ENCODE assay signal across 2 cellular contexts in genomic region chr17:64938925-64939474, GRCh38.
TF ChIP-seq lines count a peak whose summit lies in the region.

No MANE protein-coding gene starts in this region.

TF ChIP-seq in K562, 482 proteins besides CTCF, POLR2A, EP300 and RAD21 (continued from another document and continues in another):
- no peak for TF ChIP-seq SNRNP70 (optimal IDR thresholded peaks at IDR 0.05; ENCODE audit: low read depth, low read length)
- no peak for TF ChIP-seq RFX1 (IDR thresholded peaks at IDR 0.05)
- TF ChIP-seq NR3C1 (CRISPR knock-in tag; IDR thresholded peaks at IDR 0.05) = no peak
- no peak for TF ChIP-seq BACH1 (tag; IDR thresholded peaks at IDR 0.05)
- TF ChIP-seq SOX6 (IDR thresholded peaks at IDR 0.05) = no peak
- no peak for TF ChIP-seq ZFP30 (CRISPR knock-in tag; IDR thresholded peaks at IDR 0.05; ENCODE audit: borderline replicate concordance)
- no peak for TF ChIP-seq SREBF2 (CRISPR knock-in tag; IDR thresholded peaks at IDR 0.05)
- no peak for TF ChIP-seq MTF1 (CRISPR knock-in tag; IDR thresholded peaks at IDR 0.05; ENCODE audit: borderline replicate concordance)
- no peak for TF ChIP-seq FOXA3 (CRISPR knock-in tag; conservative IDR thresholded peaks at IDR 0.05 in 1 of 2, IDR thresholded peaks at IDR 0.05 in 1 of 2)
- no peak for TF ChIP-seq ZNF282 (CRISPR knock-in tag; IDR thresholded peaks at IDR 0.05)
- no peak for TF ChIP-seq PPARD (CRISPR knock-in tag; IDR thresholded peaks at IDR 0.05)
- TF ChIP-seq NELFE (IDR thresholded peaks at IDR 0.05; ENCODE audit: insufficient read depth, insufficient read length) = no peak
- peak; percentile 68 to 76 for TF ChIP-seq MAZ (CRISPR knock-in tag; conservative IDR thresholded peaks at IDR 0.05 in 1 of 2, IDR thresholded peaks at IDR 0.05 in 1 of 2)
- TF ChIP-seq RBBP5 (IDR thresholded peaks at IDR 0.05; ENCODE audit: borderline replicate concordance, insufficient read depth, low read length, poor library complexity, severe bottlenecking) = no peak
- TF ChIP-seq ZNF175 (CRISPR knock-in tag; IDR thresholded peaks at IDR 0.05; ENCODE audit: low read depth) = no peak
- TF ChIP-seq, protein P1, sequence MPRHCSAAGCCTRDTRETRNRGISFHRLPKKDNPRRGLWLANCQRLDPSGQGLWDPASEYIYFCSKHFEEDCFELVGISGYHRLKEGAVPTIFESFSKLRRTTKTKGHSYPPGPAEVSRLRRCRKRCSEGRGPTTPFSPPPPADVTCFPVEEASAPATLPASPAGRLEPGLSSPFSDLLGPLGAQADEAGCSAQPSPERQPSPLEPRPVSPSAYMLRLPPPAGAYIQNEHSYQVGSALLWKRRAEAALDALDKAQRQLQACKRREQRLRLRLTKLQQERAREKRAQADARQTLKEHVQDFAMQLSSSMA (CRISPR knock-in tag; IDR thresholded peaks at IDR 0.05) = no peak
- no peak for TF ChIP-seq MCM7 (IDR thresholded peaks at IDR 0.05)
- TF ChIP-seq RBM39 (optimal IDR thresholded peaks at IDR 0.05; ENCODE audit: low read depth, low read length) = no peak
- no peak for TF ChIP-seq HNRNPH1 (optimal IDR thresholded peaks at IDR 0.05; ENCODE audit: low read depth, low read length)
- TF ChIP-seq SMAD3 (CRISPR knock-in tag; conservative IDR thresholded peaks at IDR 0.05) = no peak
- TF ChIP-seq ELF2 (CRISPR knock-in tag; IDR thresholded peaks at IDR 0.05) = no peak
- TF ChIP-seq, protein P2, sequence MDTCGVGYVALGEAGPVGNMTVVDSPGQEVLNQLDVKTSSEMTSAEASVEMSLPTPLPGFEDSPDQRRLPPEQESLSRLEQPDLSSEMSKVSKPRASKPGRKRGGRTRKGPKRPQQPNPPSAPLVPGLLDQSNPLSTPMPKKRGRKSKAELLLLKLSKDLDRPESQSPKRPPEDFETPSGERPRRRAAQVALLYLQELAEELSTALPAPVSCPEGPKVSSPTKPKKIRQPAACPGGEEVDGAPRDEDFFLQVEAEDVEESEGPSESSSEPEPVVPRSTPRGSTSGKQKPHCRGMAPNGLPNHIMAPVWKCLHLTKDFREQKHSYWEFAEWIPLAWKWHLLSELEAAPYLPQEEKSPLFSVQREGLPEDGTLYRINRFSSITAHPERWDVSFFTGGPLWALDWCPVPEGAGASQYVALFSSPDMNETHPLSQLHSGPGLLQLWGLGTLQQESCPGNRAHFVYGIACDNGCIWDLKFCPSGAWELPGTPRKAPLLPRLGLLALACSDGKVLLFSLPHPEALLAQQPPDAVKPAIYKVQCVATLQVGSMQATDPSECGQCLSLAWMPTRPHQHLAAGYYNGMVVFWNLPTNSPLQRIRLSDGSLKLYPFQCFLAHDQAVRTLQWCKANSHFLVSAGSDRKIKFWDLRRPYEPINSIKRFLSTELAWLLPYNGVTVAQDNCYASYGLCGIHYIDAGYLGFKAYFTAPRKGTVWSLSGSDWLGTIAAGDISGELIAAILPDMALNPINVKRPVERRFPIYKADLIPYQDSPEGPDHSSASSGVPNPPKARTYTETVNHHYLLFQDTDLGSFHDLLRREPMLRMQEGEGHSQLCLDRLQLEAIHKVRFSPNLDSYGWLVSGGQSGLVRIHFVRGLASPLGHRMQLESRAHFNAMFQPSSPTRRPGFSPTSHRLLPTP (IDR thresholded peaks at IDR 0.05; ENCODE audit: borderline replicate concordance, extremely low read depth, insufficient read length) = no peak
- no peak for TF ChIP-seq RNF2 (IDR thresholded peaks at IDR 0.05)
- TF ChIP-seq CXXC5 (CRISPR knock-in tag; IDR thresholded peaks at IDR 0.05) = peak; percentile 14; the same call in 1 of the 2 replicates
- TF ChIP-seq KDM5B (IDR thresholded peaks at IDR 0.05; ENCODE audit: insufficient replicate concordance, low read depth, low read length) = no peak
- no peak for TF ChIP-seq ATF6 (CRISPR knock-in tag; IDR thresholded peaks at IDR 0.05)
- no peak for TF ChIP-seq MTA1 (IDR thresholded peaks at IDR 0.05; ENCODE audit: borderline replicate concordance)
- no peak for TF ChIP-seq HDAC2 (IDR thresholded peaks at IDR 0.05)
- TF ChIP-seq CEBPB (tag; IDR thresholded peaks at IDR 0.05) = no peak
- TF ChIP-seq PHF20 (IDR thresholded peaks at IDR 0.05; ENCODE audit: partially characterized antibody) = no peak
- no peak for TF ChIP-seq IFI16 (CRISPR knock-in tag; IDR thresholded peaks at IDR 0.05)
- no peak for TF ChIP-seq USF2 (CRISPR knock-in tag; IDR thresholded peaks at IDR 0.05)
- TF ChIP-seq TCF7L2 (IDR thresholded peaks at IDR 0.05; ENCODE audit: low read depth, low read length) = no peak
- TF ChIP-seq BRF1 (IDR thresholded peaks at IDR 0.05; ENCODE audit: borderline replicate concordance, extremely low read depth, insufficient read length) = no peak
- TF ChIP-seq EWSR1 (IDR thresholded peaks at IDR 0.05; ENCODE audit: borderline replicate concordance, low read depth, partially characterized antibody) = no peak
- no peak for TF ChIP-seq SMARCE1 (IDR thresholded peaks at IDR 0.05)
- no peak for TF ChIP-seq MBD2 (IDR thresholded peaks at IDR 0.05; ENCODE audit: borderline replicate concordance, low read depth)
- TF ChIP-seq STAG1 (CRISPR knock-in tag; IDR thresholded peaks at IDR 0.05; ENCODE audit: borderline replicate concordance) = peak; percentile 68; the same call in 1 of the 2 replicates

TF ChIP-seq in HepG2, 621 proteins besides CTCF, POLR2A, EP300 and RAD21 (continued from another document and continues in another):
- no peak for TF ChIP-seq ZKSCAN5 (CRISPR knock-in tag; IDR thresholded peaks at IDR 0.05)
- no peak for TF ChIP-seq GABPA (IDR thresholded peaks at IDR 0.05; ENCODE audit: low read depth, low read length)
- TF ChIP-seq GABPA (CRISPR knock-in tag; IDR thresholded peaks at IDR 0.05; ENCODE audit: low read depth) = no peak
- TF ChIP-seq, protein P3, sequence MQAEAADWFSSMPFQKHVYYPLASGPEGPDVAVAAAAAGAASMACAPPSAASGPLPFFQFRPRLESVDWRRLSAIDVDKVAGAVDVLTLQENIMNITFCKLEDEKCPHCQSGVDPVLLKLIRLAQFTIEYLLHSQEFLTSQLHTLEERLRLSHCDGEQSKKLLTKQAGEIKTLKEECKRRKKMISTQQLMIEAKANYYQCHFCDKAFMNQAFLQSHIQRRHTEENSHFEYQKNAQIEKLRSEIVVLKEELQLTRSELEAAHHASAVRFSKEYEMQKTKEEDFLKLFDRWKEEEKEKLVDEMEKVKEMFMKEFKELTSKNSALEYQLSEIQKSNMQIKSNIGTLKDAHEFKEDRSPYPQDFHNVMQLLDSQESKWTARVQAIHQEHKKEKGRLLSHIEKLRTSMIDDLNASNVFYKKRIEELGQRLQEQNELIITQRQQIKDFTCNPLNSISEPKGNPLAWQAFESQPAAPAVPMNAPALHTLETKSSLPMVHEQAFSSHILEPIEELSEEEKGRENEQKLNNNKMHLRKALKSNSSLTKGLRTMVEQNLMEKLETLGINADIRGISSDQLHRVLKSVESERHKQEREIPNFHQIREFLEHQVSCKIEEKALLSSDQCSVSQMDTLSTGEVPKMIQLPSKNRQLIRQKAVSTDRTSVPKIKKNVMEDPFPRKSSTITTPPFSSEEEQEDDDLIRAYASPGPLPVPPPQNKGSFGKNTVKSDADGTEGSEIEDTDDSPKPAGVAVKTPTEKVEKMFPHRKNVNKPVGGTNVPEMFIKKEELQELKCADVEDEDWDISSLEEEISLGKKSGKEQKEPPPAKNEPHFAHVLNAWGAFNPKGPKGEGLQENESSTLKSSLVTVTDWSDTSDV (CRISPR knock-in tag; IDR thresholded peaks at IDR 0.05) = no peak
- 0 out of 2 replicates have a peak, but pooled peaks have one; percentile 57 for TF ChIP-seq ZNF644 (CRISPR knock-in tag; IDR thresholded peaks at IDR 0.05; ENCODE audit: low read depth)
- TF ChIP-seq MED1 (CRISPR knock-in tag; IDR thresholded peaks at IDR 0.05) = no peak
- TF ChIP-seq CBX1 (IDR thresholded peaks at IDR 0.05; ENCODE audit: low read depth) = no peak
- no peak for TF ChIP-seq PAX8 (CRISPR knock-in tag; IDR thresholded peaks at IDR 0.05; ENCODE audit: borderline replicate concordance)
- no peak for TF ChIP-seq SRSF1 (optimal IDR thresholded peaks at IDR 0.05; ENCODE audit: low read depth, low read length)
- TF ChIP-seq PCBP1 (IDR thresholded peaks at IDR 0.05; ENCODE audit: borderline replicate concordance, low read depth, low read length) = no peak
- no peak for TF ChIP-seq ZSCAN29 (CRISPR knock-in tag; conservative IDR thresholded peaks at IDR 0.05)
- no peak for TF ChIP-seq MAFG (CRISPR knock-in tag; IDR thresholded peaks at IDR 0.05)
- TF ChIP-seq CBX5 (CRISPR knock-in tag; IDR thresholded peaks at IDR 0.05; ENCODE audit: borderline replicate concordance) = 0 out of 2 replicates have a peak, but pooled peaks have one; percentile 38
- peak; percentile 54; the same call in 1 of the 2 replicates for TF ChIP-seq ZNF768 (CRISPR knock-in tag; IDR thresholded peaks at IDR 0.05)
- no peak for TF ChIP-seq ZNF552 (CRISPR knock-in tag; IDR thresholded peaks at IDR 0.05; ENCODE audit: borderline replicate concordance)
- TF ChIP-seq TP53 (CRISPR knock-in tag; conservative IDR thresholded peaks at IDR 0.05) = no peak
- no peak for TF ChIP-seq ZEB1 (IDR thresholded peaks at IDR 0.05; ENCODE audit: insufficient replicate concordance, low read depth)
- 0 out of 2 replicates have a peak, but pooled peaks have one; percentile 28 for TF ChIP-seq GATAD1 (CRISPR knock-in tag; IDR thresholded peaks at IDR 0.05)
- peak; percentile 85; the same call in 1 of the 2 replicates for TF ChIP-seq ZNF724P (CRISPR knock-in tag; IDR thresholded peaks at IDR 0.05; ENCODE audit: borderline replicate concordance)
- TF ChIP-seq ZNF747 (CRISPR knock-in tag; IDR thresholded peaks at IDR 0.05; ENCODE audit: borderline replicate concordance) = 0 out of 2 replicates have a peak, but pooled peaks have one; percentile 7
- no peak for TF ChIP-seq RCOR2 (CRISPR knock-in tag; IDR thresholded peaks at IDR 0.05)
- TF ChIP-seq TBL1XR1 (IDR thresholded peaks at IDR 0.05; ENCODE audit: borderline replicate concordance, low read length, partially characterized antibody) = no peak
- TF ChIP-seq, protein P4, sequence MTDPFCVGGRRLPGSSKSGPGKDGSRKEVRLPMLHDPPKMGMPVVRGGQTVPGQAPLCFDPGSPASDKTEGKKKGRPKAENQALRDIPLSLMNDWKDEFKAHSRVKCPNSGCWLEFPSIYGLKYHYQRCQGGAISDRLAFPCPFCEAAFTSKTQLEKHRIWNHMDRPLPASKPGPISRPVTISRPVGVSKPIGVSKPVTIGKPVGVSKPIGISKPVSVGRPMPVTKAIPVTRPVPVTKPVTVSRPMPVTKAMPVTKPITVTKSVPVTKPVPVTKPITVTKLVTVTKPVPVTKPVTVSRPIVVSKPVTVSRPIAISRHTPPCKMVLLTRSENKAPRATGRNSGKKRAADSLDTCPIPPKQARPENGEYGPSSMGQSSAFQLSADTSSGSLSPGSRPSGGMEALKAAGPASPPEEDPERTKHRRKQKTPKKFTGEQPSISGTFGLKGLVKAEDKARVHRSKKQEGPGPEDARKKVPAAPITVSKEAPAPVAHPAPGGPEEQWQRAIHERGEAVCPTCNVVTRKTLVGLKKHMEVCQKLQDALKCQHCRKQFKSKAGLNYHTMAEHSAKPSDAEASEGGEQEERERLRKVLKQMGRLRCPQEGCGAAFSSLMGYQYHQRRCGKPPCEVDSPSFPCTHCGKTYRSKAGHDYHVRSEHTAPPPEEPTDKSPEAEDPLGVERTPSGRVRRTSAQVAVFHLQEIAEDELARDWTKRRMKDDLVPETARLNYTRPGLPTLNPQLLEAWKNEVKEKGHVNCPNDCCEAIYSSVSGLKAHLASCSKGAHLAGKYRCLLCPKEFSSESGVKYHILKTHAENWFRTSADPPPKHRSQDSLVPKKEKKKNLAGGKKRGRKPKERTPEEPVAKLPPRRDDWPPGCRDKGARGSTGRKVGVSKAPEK (CRISPR knock-in tag; IDR thresholded peaks at IDR 0.05; ENCODE audit: borderline replicate concordance) = no peak
- TF ChIP-seq, protein P5, sequence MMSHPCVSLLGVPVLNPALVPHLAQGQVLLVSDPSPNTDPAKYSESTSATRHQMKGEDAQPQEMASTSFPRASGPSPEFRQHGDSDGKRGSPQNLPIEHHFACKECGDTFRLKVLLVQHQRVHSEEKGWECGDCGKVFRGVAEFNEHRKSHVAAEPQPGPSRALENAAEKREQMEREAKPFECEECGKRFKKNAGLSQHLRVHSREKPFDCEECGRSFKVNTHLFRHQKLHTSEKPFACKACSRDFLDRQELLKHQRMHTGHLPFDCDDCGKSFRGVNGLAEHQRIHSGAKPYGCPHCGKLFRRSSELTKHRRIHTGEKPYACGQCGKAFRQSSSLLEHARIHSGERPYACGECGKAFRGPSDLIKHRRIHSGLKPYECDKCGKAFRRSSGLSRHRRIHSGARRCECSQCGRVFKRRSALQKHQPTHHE (CRISPR knock-in tag; IDR thresholded peaks at IDR 0.05; ENCODE audit: borderline replicate concordance) = no peak
- TF ChIP-seq, protein P6, sequence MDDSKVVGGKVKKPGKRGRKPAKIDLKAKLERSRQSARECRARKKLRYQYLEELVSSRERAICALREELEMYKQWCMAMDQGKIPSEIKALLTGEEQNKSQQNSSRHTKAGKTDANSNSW (CRISPR knock-in tag; IDR thresholded peaks at IDR 0.05; ENCODE audit: borderline replicate concordance) = no peak
- no peak for TF ChIP-seq HNRNPK (IDR thresholded peaks at IDR 0.05; ENCODE audit: low read depth, low read length, poor library complexity, severe bottlenecking)
- no peak for TF ChIP-seq FIP1L1 (IDR thresholded peaks at IDR 0.05; ENCODE audit: borderline replicate concordance, insufficient read depth, low read depth, low read length)
- TF ChIP-seq ZNF605 (CRISPR knock-in tag; IDR thresholded peaks at IDR 0.05) = no peak; the same call in 1 of the 2 replicates
- peak; percentile 37; the same call in 1 of the 2 replicates for TF ChIP-seq ZNF788 (CRISPR knock-in tag; IDR thresholded peaks at IDR 0.05; ENCODE audit: borderline replicate concordance)
- no peak for TF ChIP-seq RFX3 (CRISPR knock-in tag; IDR thresholded peaks at IDR 0.05)
- TF ChIP-seq, protein P7, sequence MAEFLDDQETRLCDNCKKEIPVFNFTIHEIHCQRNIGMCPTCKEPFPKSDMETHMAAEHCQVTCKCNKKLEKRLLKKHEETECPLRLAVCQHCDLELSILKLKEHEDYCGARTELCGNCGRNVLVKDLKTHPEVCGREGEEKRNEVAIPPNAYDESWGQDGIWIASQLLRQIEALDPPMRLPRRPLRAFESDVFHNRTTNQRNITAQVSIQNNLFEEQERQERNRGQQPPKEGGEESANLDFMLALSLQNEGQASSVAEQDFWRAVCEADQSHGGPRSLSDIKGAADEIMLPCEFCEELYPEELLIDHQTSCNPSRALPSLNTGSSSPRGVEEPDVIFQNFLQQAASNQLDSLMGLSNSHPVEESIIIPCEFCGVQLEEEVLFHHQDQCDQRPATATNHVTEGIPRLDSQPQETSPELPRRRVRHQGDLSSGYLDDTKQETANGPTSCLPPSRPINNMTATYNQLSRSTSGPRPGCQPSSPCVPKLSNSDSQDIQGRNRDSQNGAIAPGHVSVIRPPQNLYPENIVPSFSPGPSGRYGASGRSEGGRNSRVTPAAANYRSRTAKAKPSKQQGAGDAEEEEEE (CRISPR knock-in tag; IDR thresholded peaks at IDR 0.05; ENCODE audit: borderline replicate concordance) = 0 out of 2 replicates have a peak, but pooled peaks have one; percentile 58
- peak; percentile 51; the same call in 1 of the 2 replicates for TF ChIP-seq ZNF331 (CRISPR knock-in tag; IDR thresholded peaks at IDR 0.05)
- TF ChIP-seq ZNF160 (CRISPR knock-in tag; IDR thresholded peaks at IDR 0.05) = 0 out of 2 replicates have a peak, but pooled peaks have one; percentile 23
- TF ChIP-seq SP5 (CRISPR knock-in tag; IDR thresholded peaks at IDR 0.05; ENCODE audit: borderline replicate concordance, low read depth) = no peak
- TF ChIP-seq GZF1 (CRISPR knock-in tag; IDR thresholded peaks at IDR 0.05) = no peak
- TF ChIP-seq ZNF17 (CRISPR knock-in tag; IDR thresholded peaks at IDR 0.05) = no peak
